In genomic region chr13:26236306-26236705, GRCh38 we compare ENCODE assay signal across 23 cellular contexts. TPM values are rescaled to one million over a fixed set of nuclear protein-coding genes. Genes with fewer than 3 reads are reported as not detected.
A peak's percentile ranks its signal among the peaks of the same experiment; 100 is the strongest.
DNase-seq lines count a peak whose midpoint lies in the region; ATAC-seq and TF ChIP-seq lines count a peak whose summit lies in the region.
"Had no signal": no experiment of that assay in that cellular context is flagged by ENCODE, and none has a peak within 500 bp of the region (broad histone marks: within the 10 kb centered on the region; RNA-seq: fewer than 3 reads in every experiment).

No MANE protein-coding gene starts in this region.

- in situ Hi-C loops in mammary epithelial cell (cut with MboI; ENCODE audit: low sequenced_read_pairs in 2 of 2): no loop called here

- H3K4me3 ChIP-seq in mammary epithelial cell (replicated peaks in 1 of 3; ENCODE audit: insufficient read depth in 1 of 3, low read depth in 2 of 3, low read length in 3 of 3): no peak overlapping the region
- H3K4me3 ChIP-seq in osteoblast (ENCODE audit: insufficient read depth, low read length): no peak overlapping the region
- H3K4me3 ChIP-seq: BLaER1, GM12878, GM23248, HAP-1 had no signal

- no peak overlapping the region for H3K27ac Mint-ChIP-seq in MCF 10A (ENCODE audit: low read depth, unreplicated experiment)
- H3K27ac Mint-ChIP-seq: B cell; CD8-positive, alpha-beta T cell; HFFc6 had no signal

- H3K4me1 ChIP-seq in mammary epithelial cell (ENCODE audit: insufficient read depth, low read length) (no peaks in the 10 kb centered on the region), osteoblast (ENCODE audit: insufficient read depth, low read length) (no peaks in the 10 kb centered on the region)
- H3K4me1 ChIP-seq: BLaER1, Caco-2, HAP-1 had no signal

- POLR2A ChIA-PET in MCF 10A (lab: Yijun Ruan, JAX): interaction anchor here (2.1 kb wide), 1 partner anchor 14 kb away, joined by 13 read pairs; the partner anchor contains the start of gene RNF6

- H3K36me3 Mint-ChIP-seq in MCF 10A (ENCODE audit: insufficient read depth, unreplicated experiment): no peaks in the 10 kb centered on the region
- H3K36me3 Mint-ChIP-seq: CD4-positive, CD25-positive, alpha-beta regulatory T cell; CD8-positive, alpha-beta T cell had no signal

- no peak overlapping the region for H3K4me3 Mint-ChIP-seq in MCF 10A (ENCODE audit: unreplicated experiment)
- H3K4me3 Mint-ChIP-seq: B cell; CD4-positive, CD25-positive, alpha-beta regulatory T cell; CD8-positive, alpha-beta T cell; HFFc6 had no signal

- DNase-seq in mammary epithelial cell (peak; percentile 49), MCF 10A (ENCODE audit: unreplicated experiment) (no peak), astrocyte of the hippocampus (ENCODE audit: low read depth, low spot score) (peak; percentile 51), iris pigment epithelial cell (ENCODE audit: low read depth) (peak; percentile 19), osteoblast (ENCODE audit: insufficient read length, low spot score, missing footprints) (no peak), SK-N-DZ (ENCODE audit: low spot score) (no peak), posterior vena cava (ENCODE audit: low spot score) (no peak)
- DNase-seq: Caco-2; CD4-positive, CD25-positive, alpha-beta regulatory T cell; CD8-positive, alpha-beta T cell; DMS 273 treated with DMSO at 0.1 percent for 48 hours; DMS79; EL; GDM1; GM23248; HFFc6 had no signal

- ATAC-seq in activated CD4-positive, CD25-positive, alpha-beta regulatory T cell treated with anti-CD3 and anti-CD28 coated beads, Interleukin-2, amount 50 U/mL, for 24 hours: no peak
- ATAC-seq: CD8-positive, alpha-beta T cell; GM12878 had no signal

- CTCF ChIA-PET in mammary epithelial cell (lab: Charles Lee; ENCODE audit: low non-redundant PET): no interaction called here
- CTCF ChIA-PET in MCF 10A (lab: Yijun Ruan, JAX): interaction anchor here (0.7 to 1.7 kb wide), 3 partner anchors 52 to 377 kb away, joined by 3 to 4 read pairs (median 4); no protein-coding TSS in a partner anchor

- TF ChIP-seq CTCF in mammary epithelial cell (conservative IDR thresholded peaks at IDR 0.05 in 1 of 2, IDR thresholded peaks at IDR 0.05 in 1 of 2; ENCODE audit: extremely low read depth in 1 of 2, insufficient read depth in 1 of 2, low read depth in 1 of 2, low read length in 2 of 2) (no peak), MCF 10A (IDR thresholded peaks at IDR 0.05; ENCODE audit: unreplicated experiment) (no peak), osteoblast (IDR thresholded peaks at IDR 0.05; ENCODE audit: extremely low read depth, low read depth, low read length) (no peak)

- BruUV-seq in mammary epithelial cell (replicated peaks; lab: Mats Ljungman, UMichigan) (no TSS peak), MCF 10A (replicated peaks; lab: Mats Ljungman, UMichigan) (no TSS peak)

- no peaks in the 10 kb centered on the region for H3K9me3 Mint-ChIP-seq in MCF 10A (ENCODE audit: unreplicated experiment)
- H3K9me3 Mint-ChIP-seq: CD4-positive, CD25-positive, alpha-beta regulatory T cell; CD8-positive, alpha-beta T cell; HFFc6 had no signal

- H4K20me1 ChIP-seq in mammary epithelial cell (ENCODE audit: insufficient read depth, low read length) (no peaks in the 10 kb centered on the region), osteoblast (ENCODE audit: insufficient read depth, low read length) (no peaks in the 10 kb centered on the region)
- H4K20me1 ChIP-seq: BLaER1 had no signal

- H3K79me2 ChIP-seq in mammary epithelial cell (ENCODE audit: insufficient read depth, low read length) (no peaks in the 10 kb centered on the region), osteoblast (ENCODE audit: insufficient read depth, low read length) (no peaks in the 10 kb centered on the region)

- no peaks in the 10 kb centered on the region for H3K4me1 Mint-ChIP-seq in MCF 10A (ENCODE audit: insufficient read depth, unreplicated experiment)
- H3K4me1 Mint-ChIP-seq: B cell; CD4-positive, CD25-positive, alpha-beta regulatory T cell had no signal

- H3K9me3 ChIP-seq in mammary epithelial cell (replicated peaks; ENCODE audit: insufficient read depth, low read length) (no peaks in the 10 kb centered on the region), osteoblast (ENCODE audit: low read depth, low read length) (no peaks in the 10 kb centered on the region)
- H3K9me3 ChIP-seq: BLaER1, Caco-2, HAP-1 had no signal

- dilution Hi-C loops in mammary epithelial cell (cut with HindIII; ENCODE audit: low sequenced_read_pairs): no loop called here

- H3K4me2 ChIP-seq in mammary epithelial cell (ENCODE audit: insufficient read depth, low read depth, low read length): no peak overlapping the region
- H3K4me2 ChIP-seq in osteoblast (ENCODE audit: insufficient read depth, low read length): no peak overlapping the region
- H3K4me2 ChIP-seq: BLaER1 had no signal

- H2AFZ ChIP-seq in mammary epithelial cell (ENCODE audit: low read depth, low read length) (no peak overlapping the region), osteoblast (ENCODE audit: low read length) (no peak overlapping the region)
- H2AFZ ChIP-seq: GM23248 had no signal

- H3K9ac ChIP-seq in mammary epithelial cell (ENCODE audit: insufficient read depth, low read length): no peak overlapping the region
- H3K9ac ChIP-seq: BLaER1, GM23248 had no signal

- 0% methylated on average over 1 of the region's 1 CpG for WGBS in mammary epithelial cell (ENCODE audit: low coverage, missing lambda C conversion rate)

- intact Hi-C loops in mammary epithelial cell (cut with micrococcal nuclease) (no loop called here), MCF 10A (cut with micrococcal nuclease) (no loop called here), posterior vena cava (cut with DNase I) (no loop called here)

- H3K27ac ChIP-seq in mammary epithelial cell (ENCODE audit: insufficient read depth, low read depth, low read length) (no peak overlapping the region), osteoblast (ENCODE audit: low read depth, low read length) (no peak overlapping the region)
- H3K27ac ChIP-seq: 22Rv1, BLaER1, C4-2B, GM23248 had no signal

- peaks cover 24% of the 10 kb centered on the region for H3K27me3 Mint-ChIP-seq in MCF 10A (ENCODE audit: insufficient read depth, unreplicated experiment)

- H3K27me3 ChIP-seq in mammary epithelial cell (ENCODE audit: insufficient read depth, low read length) (no peaks in the 10 kb centered on the region), osteoblast (ENCODE audit: insufficient read depth, low read length) (peaks cover 13% of the 10 kb centered on the region)
- H3K27me3 ChIP-seq: BLaER1 had no signal

- H3K36me3 ChIP-seq in mammary epithelial cell (ENCODE audit: insufficient read depth, low read length) (no peaks in the 10 kb centered on the region), osteoblast (ENCODE audit: insufficient read depth, low read length) (no peaks in the 10 kb centered on the region)
- H3K36me3 ChIP-seq: BLaER1, HAP-1 had no signal

RNA-seq across cellular contexts. Expression of gene RNF6, which starts 14.2 kb away (rescaled TPM):
- total RNA-seq in mammary epithelial cell (10 to 100 TPM; 57.8 to 63.5 TPM), MCF 10A (2022) (81.9 and 86.7 TPM in 2 replicates), osteoblast (38.9 and 52.5 TPM in 2 replicates), posterior vena cava (10 to 100 TPM; 24.5 to 30.9 TPM)
- 22.7 TPM for polyA plus RNA-seq in mammary epithelial cell
- polyA minus RNA-seq in mammary epithelial cell: 70.8 TPM
- polyA plus RNA-seq in SK-N-DZ (2014; cell fraction: cytosol; rRNA removed): 10.7 and 12.3 TPM in 2 replicates
- polyA plus RNA-seq in SK-N-DZ (2014; cell fraction: nucleus; rRNA removed): 8.3 and 12.9 TPM in 2 replicates

RNA-seq across cellular contexts. Expression of gene CDK8, which starts 17.6 kb away (rescaled TPM):
- 10 to 100 TPM; 22.0 to 23.6 TPM for total RNA-seq in mammary epithelial cell
- polyA plus RNA-seq in mammary epithelial cell: 23.3 TPM
- 20.5 TPM for polyA minus RNA-seq in mammary epithelial cell
- total RNA-seq in MCF 10A (2022): 20.6 and 22.2 TPM in 2 replicates
- 17.7 and 20.0 TPM in 2 replicates for total RNA-seq in osteoblast
- 33.4 and 33.5 TPM in 2 replicates for polyA plus RNA-seq in SK-N-DZ (2014; cell fraction: cytosol; rRNA removed)
- 28.0 and 41.2 TPM in 2 replicates for polyA plus RNA-seq in SK-N-DZ (2014; cell fraction: nucleus; rRNA removed)
- 10 to 100 TPM; 12.5 to 14.4 TPM for total RNA-seq in posterior vena cava

Comparison
In these comparisons a context has a peak if more than half of its experiments do, and no peak if none do; other contexts are left out.
1. DNase-seq: peak in mammary epithelial cell (single experiment), astrocyte of the hippocampus (single experiment) and iris pigment epithelial cell (single experiment); none in MCF 10A (single experiment), osteoblast (single experiment), SK-N-DZ (single experiment) and posterior vena cava (single experiment).